1 cellular context compared by ENCODE assay signal in the genomic region with DNA sequence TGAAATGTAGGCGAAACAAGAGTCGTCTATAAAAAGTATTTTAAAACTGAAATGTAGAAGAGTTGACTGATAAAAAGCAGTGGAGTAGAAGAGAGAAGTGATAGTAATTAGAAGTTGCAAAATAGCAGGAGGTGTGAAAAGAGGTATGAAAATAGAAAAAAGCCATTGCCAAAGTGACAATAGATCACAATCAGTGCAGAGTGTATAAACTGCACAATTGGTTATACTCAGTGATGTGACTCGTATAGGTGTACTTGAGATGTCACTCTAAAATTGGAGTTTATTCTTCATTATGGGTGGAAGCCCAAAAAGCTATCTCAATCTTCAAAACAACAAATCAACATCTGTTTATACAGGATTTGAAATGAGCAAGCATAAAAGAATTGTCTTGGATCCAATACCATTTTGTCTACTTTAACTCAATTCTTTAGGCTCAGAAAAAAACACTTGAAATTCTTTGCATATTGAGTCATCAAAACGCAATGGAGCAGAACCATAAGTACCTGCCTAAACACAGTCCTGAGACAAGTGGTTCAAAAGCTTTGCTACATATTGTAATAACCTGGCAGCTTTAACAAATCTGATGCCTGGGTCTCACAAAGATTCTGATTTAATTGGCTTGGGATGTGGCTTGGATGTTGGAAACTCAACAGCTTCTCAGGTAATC.
TF ChIP-seq lines count a peak whose summit lies in the region.

No MANE protein-coding gene starts in this region.

TF ChIP-seq in GM12878, 131 proteins besides CTCF, POLR2A, EP300 and RAD21:
- TF ChIP-seq HDGF (IDR thresholded peaks at IDR 0.05) (no peak), BMI1 (IDR thresholded peaks at IDR 0.05; ENCODE audit: borderline replicate concordance) (no peak), JUND (IDR thresholded peaks at IDR 0.05; ENCODE audit: low read depth, low read length) (peak; percentile 26; the same call in 1 of the 2 replicates), ZSCAN29 (IDR thresholded peaks at IDR 0.05) (no peak), STAT3 (IDR thresholded peaks at IDR 0.05; ENCODE audit: low read depth, low read length) (no peak), PAX5 (IDR thresholded peaks at IDR 0.05; ENCODE audit: borderline replicate concordance, low read depth, low read length) (peak; percentile 82; the same call in 1 of the 2 replicates), PAX8 (IDR thresholded peaks at IDR 0.05) (peak; percentile 91), SRF (IDR thresholded peaks at IDR 0.05; ENCODE audit: low read depth in 2 of 2, low read length in 2 of 2) (no peak), ASH2L (IDR thresholded peaks at IDR 0.05; ENCODE audit: borderline replicate concordance, low read depth) (no peak), TAF1 (IDR thresholded peaks at IDR 0.05; ENCODE audit: borderline replicate concordance, low read depth, low read length) (no peak), ETV6 (conservative IDR thresholded peaks at IDR 0.05 in 1 of 2, IDR thresholded peaks at IDR 0.05 in 1 of 2; ENCODE audit: borderline replicate concordance in 1 of 2, low read depth in 1 of 2) (no peak), KDM1A (IDR thresholded peaks at IDR 0.05; ENCODE audit: borderline replicate concordance) (no peak), MEF2A (IDR thresholded peaks at IDR 0.05; ENCODE audit: insufficient read depth, low read depth, low read length) (no peak), CBX3 (IDR thresholded peaks at IDR 0.05; ENCODE audit: borderline replicate concordance, low read depth) (no peak), MTA2 (IDR thresholded peaks at IDR 0.05; ENCODE audit: low read depth) (peak; percentile 79; the same call in 1 of the 2 replicates), RUNX3 (IDR thresholded peaks at IDR 0.05; ENCODE audit: low read length) (0 out of 2 replicates have a peak, but pooled peaks have one; percentile 11), POU2F2 (IDR thresholded peaks at IDR 0.05; ENCODE audit: borderline replicate concordance, low read depth, low read length) (peak; percentile 89; the same call in 2 of the 3 replicates), JUNB (IDR thresholded peaks at IDR 0.05) (peak; percentile 44; the same call in 1 of the 2 replicates)
- TF ChIP-seq, protein P1, sequence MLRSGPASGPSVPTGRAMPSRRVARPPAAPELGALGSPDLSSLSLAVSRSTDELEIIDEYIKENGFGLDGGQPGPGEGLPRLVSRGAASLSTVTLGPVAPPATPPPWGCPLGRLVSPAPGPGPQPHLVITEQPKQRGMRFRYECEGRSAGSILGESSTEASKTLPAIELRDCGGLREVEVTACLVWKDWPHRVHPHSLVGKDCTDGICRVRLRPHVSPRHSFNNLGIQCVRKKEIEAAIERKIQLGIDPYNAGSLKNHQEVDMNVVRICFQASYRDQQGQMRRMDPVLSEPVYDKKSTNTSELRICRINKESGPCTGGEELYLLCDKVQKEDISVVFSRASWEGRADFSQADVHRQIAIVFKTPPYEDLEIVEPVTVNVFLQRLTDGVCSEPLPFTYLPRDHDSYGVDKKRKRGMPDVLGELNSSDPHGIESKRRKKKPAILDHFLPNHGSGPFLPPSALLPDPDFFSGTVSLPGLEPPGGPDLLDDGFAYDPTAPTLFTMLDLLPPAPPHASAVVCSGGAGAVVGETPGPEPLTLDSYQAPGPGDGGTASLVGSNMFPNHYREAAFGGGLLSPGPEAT (IDR thresholded peaks at IDR 0.05; ENCODE audit: low read depth), result 0 out of 2 replicates have a peak, but pooled peaks have one; percentile 19
- TF ChIP-seq, protein P2, sequence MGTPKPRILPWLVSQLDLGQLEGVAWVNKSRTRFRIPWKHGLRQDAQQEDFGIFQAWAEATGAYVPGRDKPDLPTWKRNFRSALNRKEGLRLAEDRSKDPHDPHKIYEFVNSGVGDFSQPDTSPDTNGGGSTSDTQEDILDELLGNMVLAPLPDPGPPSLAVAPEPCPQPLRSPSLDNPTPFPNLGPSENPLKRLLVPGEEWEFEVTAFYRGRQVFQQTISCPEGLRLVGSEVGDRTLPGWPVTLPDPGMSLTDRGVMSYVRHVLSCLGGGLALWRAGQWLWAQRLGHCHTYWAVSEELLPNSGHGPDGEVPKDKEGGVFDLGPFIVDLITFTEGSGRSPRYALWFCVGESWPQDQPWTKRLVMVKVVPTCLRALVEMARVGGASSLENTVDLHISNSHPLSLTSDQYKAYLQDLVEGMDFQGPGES (IDR thresholded peaks at IDR 0.05), result no peak
- TF ChIP-seq, protein P3, sequence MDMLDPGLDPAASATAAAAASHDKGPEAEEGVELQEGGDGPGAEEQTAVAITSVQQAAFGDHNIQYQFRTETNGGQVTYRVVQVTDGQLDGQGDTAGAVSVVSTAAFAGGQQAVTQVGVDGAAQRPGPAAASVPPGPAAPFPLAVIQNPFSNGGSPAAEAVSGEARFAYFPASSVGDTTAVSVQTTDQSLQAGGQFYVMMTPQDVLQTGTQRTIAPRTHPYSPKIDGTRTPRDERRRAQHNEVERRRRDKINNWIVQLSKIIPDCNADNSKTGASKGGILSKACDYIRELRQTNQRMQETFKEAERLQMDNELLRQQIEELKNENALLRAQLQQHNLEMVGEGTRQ (IDR thresholded peaks at IDR 0.05; ENCODE audit: borderline replicate concordance, low read depth, low read length), result no peak
- TF ChIP-seq, protein P4, sequence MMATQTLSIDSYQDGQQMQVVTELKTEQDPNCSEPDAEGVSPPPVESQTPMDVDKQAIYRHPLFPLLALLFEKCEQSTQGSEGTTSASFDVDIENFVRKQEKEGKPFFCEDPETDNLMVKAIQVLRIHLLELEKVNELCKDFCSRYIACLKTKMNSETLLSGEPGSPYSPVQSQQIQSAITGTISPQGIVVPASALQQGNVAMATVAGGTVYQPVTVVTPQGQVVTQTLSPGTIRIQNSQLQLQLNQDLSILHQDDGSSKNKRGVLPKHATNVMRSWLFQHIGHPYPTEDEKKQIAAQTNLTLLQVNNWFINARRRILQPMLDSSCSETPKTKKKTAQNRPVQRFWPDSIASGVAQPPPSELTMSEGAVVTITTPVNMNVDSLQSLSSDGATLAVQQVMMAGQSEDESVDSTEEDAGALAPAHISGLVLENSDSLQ (IDR thresholded peaks at IDR 0.05), result peak; percentile 55; the same call in 1 of the 2 replicates
